In genomic region chr17:66571745-66572144, GRCh38 we compare ENCODE assay signal across 1 cellular context.
TF ChIP-seq lines count a peak whose summit lies in the region.

No MANE protein-coding gene starts in this region.

TF ChIP-seq in HEK293, 187 proteins besides CTCF, POLR2A, EP300 and RAD21 (continued from another document):
- TF ChIP-seq SCRT1 (tag by site-specific recombination; IDR thresholded peaks at IDR 0.05; ENCODE audit: borderline replicate concordance) (no peak), FEZF1 (tag by site-specific recombination; IDR thresholded peaks at IDR 0.05) (peak; percentile 52; the same call in 1 of the 2 replicates), ZNF155 (tag by site-specific recombination; IDR thresholded peaks at IDR 0.05) (no peak), ZNF274 (IDR thresholded peaks at IDR 0.05; ENCODE audit: low read length) (no peak), ZNF274 (tag by site-specific recombination; IDR thresholded peaks at IDR 0.05; ENCODE audit: borderline replicate concordance) (no peak), ZNF501 (tag by site-specific recombination; IDR thresholded peaks at IDR 0.05) (no peak)
